1 cellular context compared by ENCODE assay signal in the genomic region with DNA sequence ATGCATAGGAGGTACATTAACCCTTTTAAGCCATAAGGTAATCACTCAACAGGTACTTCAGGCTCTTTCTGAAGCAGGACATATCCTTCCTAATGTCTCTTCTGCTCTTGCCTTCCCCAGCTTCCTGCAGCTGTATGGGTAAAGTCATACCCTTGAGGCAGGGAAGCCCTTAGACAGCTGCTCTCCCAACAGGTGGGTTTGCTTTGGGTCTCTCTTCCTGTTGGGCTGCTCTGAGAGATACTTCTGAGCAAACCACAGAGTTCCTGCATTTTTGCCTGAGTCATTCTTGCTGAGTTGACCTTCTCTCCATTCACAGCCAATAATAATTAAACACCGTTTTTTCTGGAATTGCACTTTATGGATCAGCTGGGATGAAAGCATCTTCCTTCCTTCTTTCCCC.
TF ChIP-seq lines count a peak whose summit lies in the region.

No MANE protein-coding gene starts in this region.

TF ChIP-seq in GM23338, 12 proteins besides CTCF, POLR2A, EP300 and RAD21 (continued from another document):
- TF ChIP-seq ZNF462 (CRISPR knock-in tag; IDR thresholded peaks at IDR 0.05) (no peak), STAT1 (IDR thresholded peaks at IDR 0.05; ENCODE audit: unreplicated experiment) (no peak), ZNF114 (CRISPR knock-in tag; IDR thresholded peaks at IDR 0.05) (no peak), CREB1 (CRISPR knock-in tag; IDR thresholded peaks at IDR 0.05; ENCODE audit: low read depth) (no peak), REST (IDR thresholded peaks at IDR 0.05; ENCODE audit: unreplicated experiment) (no peak), POLR2AphosphoS5 (IDR thresholded peaks at IDR 0.05; ENCODE audit: low read depth) (no peak), ZNF331 (CRISPR knock-in tag; IDR thresholded peaks at IDR 0.05; ENCODE audit: low read depth) (no peak), NANOG (IDR thresholded peaks at IDR 0.05; ENCODE audit: borderline replicate concordance) (no peak)
- TF ChIP-seq, protein P1, sequence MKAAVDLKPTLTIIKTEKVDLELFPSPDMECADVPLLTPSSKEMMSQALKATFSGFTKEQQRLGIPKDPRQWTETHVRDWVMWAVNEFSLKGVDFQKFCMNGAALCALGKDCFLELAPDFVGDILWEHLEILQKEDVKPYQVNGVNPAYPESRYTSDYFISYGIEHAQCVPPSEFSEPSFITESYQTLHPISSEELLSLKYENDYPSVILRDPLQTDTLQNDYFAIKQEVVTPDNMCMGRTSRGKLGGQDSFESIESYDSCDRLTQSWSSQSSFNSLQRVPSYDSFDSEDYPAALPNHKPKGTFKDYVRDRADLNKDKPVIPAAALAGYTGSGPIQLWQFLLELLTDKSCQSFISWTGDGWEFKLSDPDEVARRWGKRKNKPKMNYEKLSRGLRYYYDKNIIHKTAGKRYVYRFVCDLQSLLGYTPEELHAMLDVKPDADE (IDR thresholded peaks at IDR 0.05): no peak
